In the genomic region with DNA sequence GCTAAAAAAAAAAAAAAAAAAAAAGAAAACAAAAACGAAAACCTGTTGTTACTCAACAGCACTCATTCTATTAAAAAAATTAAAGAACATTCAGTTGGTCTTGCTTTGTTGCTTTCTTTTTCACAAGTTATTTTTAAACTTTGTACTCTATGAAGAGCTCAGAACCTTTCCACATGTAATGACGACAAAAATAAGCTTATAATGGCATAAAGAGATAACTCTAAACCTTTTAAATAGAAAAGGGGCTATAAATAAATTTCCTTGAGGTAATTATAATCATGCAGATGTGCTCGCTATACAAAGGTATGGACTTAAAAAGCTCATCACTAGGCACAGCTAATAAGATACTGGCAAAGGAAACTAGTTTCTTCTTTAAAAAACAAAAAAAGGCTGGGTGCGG, we compare ENCODE assay signal across 7 cellular contexts.
"Had no signal": no experiment of that assay in that cellular context is flagged by ENCODE, and none has a peak within 500 bp of the region (broad histone marks: within the 10 kb centered on the region; RNA-seq: fewer than 3 reads in every experiment).

No MANE protein-coding gene starts in this region.

- H2AFZ ChIP-seq: GM23248 had no signal

- DNase-seq: GM23248, GOT3, H7, HFFc6 had no signal

- H3K9ac ChIP-seq: GM23248 had no signal

- H3K27ac ChIP-seq: GM23248 had no signal

- H3K9me3 ChIP-seq: HAP-1 had no signal

- H3K4me3 ChIP-seq: GM23248, HAP-1 had no signal

- ATAC-seq: HCT116, HepG2 had no signal
